Comparison of ENCODE assay signal across 8 cellular contexts in genomic region chr1:150576794-150577556, GRCh38. TPM values are rescaled to one million over a fixed set of nuclear protein-coding genes. Genes with fewer than 3 reads are reported as not detected.
DNase-seq lines count a peak whose midpoint lies in the region; ATAC-seq, FAIRE-seq and TF ChIP-seq lines count a peak whose summit lies in the region.

No MANE protein-coding gene starts in this region.

- POLR2A ChIA-PET in GM12878 (lab: Charles Lee): interaction anchor here (0.9 to 10.5 kb wide), 6 partner anchors 10 to 120 kb away, joined by 3 to 324 read pairs (median 6); no protein-coding TSS in a partner anchor

- in situ Hi-C loops in GM12878 (cut with MboI): no loop called here

- TF ChIP-seq EP300 in GM12878 (IDR thresholded peaks at IDR 0.05; ENCODE audit: borderline replicate concordance in 1 of 2, control insufficient read depth in 1 of 2, low read depth in 2 of 2, low read length in 2 of 2): no peak

- ATAC-seq in heart left ventricle (no peak), left cardiac atrium (no peak), GM12878 (no peak), lower lobe of right lung (no peak), HG02884 (IDR thresholded peaks at IDR 0.05; ENCODE audit: unreplicated experiment) (no peak)

- H3K4me3 ChIP-seq in heart left ventricle (peak overlapping the region; percentile 80 to 99 (median 92)), GM12878 (peak overlapping the region; percentile 85), lower lobe of right lung (peak overlapping the region; percentile 96), uterus (peak overlapping the region; percentile 61 to 99)

- peak overlapping the region; percentile 93 for H3K9ac ChIP-seq in GM12878 (ENCODE audit: control insufficient read depth, insufficient read depth, low read length)

- H3K27me3 ChIP-seq in heart left ventricle (no peaks in the 10 kb centered on the region), GM12878 (replicated peaks in 1 of 2; ENCODE audit: control insufficient read depth in 2 of 2, insufficient read depth in 2 of 2, low read length in 1 of 2) (no peaks in the 10 kb centered on the region), lower lobe of right lung (ENCODE audit: low read depth) (no peaks in the 10 kb centered on the region), uterus (no peaks in the 10 kb centered on the region)

- peak overlapping the region; percentile 99 to 100 (median 100) for H3K27ac ChIP-seq in heart left ventricle
- peak overlapping the region; percentile 96 for H3K27ac ChIP-seq in GM12878 (ENCODE audit: control insufficient read depth, insufficient read depth)
- peak overlapping the region; percentile 99 for H3K27ac ChIP-seq in lower lobe of right lung
- peak overlapping the region; percentile 99 for H3K27ac ChIP-seq in uterus

- CTCF ChIA-PET in GM12878 (lab: Yijun Ruan, JAX): interaction anchor here (0.7 to 16.3 kb wide), 4 partner anchors 13 to 44 kb away, joined by 3 to 289 read pairs (median 16); no protein-coding TSS in a partner anchor

- TF ChIP-seq POLR2A in heart left ventricle (IDR thresholded peaks at IDR 0.05) (no peak), GM12878 (IDR thresholded peaks at IDR 0.05; ENCODE audit: low read depth, low read length) (peak; percentile 30; the same call in 1 of the 2 replicates), uterus (IDR thresholded peaks at IDR 0.05) (no peak)

- FAIRE-seq in GM12878 (lab: Jason Lieb, UNC): no peak

- no peaks in the 10 kb centered on the region for H3K9me3 ChIP-seq in heart left ventricle
- no peaks in the 10 kb centered on the region for H3K9me3 ChIP-seq in GM12878 (replicated peaks; ENCODE audit: control insufficient read depth, insufficient read depth, low read length)
- H3K9me3 ChIP-seq in lower lobe of right lung: no peaks in the 10 kb centered on the region
- no peaks in the 10 kb centered on the region for H3K9me3 ChIP-seq in uterus

- WGBS in heart left ventricle, 4 donors: 0 to 18% (median 2%) methylated on average over 2 of the region's 2 CpGs
- 0% methylated on average over 2 of the region's 2 CpGs for WGBS in GM12878 (ENCODE audit: insufficient coverage, insufficient replicate concordance, low lambda C conversion rate, missing lambda C conversion rate)

- RAD21 ChIA-PET in GM12878 (lab: Charles Lee; ENCODE audit: unreplicated experiment): interaction anchor here (0.6 to 14.4 kb wide), 7 partner anchors 12 to 325 kb away, joined by 3 to 387 read pairs (median 5); partner anchors contain the start of genes ENSA and GOLPH3L

- peaks cover 12% of the 10 kb centered on the region for H4K20me1 ChIP-seq in GM12878 (ENCODE audit: control insufficient read depth, insufficient read depth)

- H3K36me3 ChIP-seq in heart left ventricle (peaks cover 6 to 69% (median 56%) of the 10 kb centered on the region in 9 donors), GM12878 (ENCODE audit: control insufficient read depth in 2 of 2, insufficient read depth in 2 of 2, low read length in 1 of 2) (peaks cover 9 to 12% of the 10 kb centered on the region in 2 experiments), lower lobe of right lung (peaks cover 60% of the 10 kb centered on the region), uterus (no peaks in the 10 kb centered on the region)

- H2AFZ ChIP-seq in GM12878 (ENCODE audit: control insufficient read depth, low read depth, low read length): no peak overlapping the region

- SMC1A ChIA-PET in GM12878 (lab: Charles Lee; ENCODE audit: uncharacterized antibody, unreplicated experiment): interaction anchor here (0.7 to 13.6 kb wide), 11 partner anchors 12 to 137 kb away, joined by 3 to 388 read pairs (median 5); partner anchors contain the start of gene ENSA

- no TSS peak for BruUV-seq in GM12878 (replicated peaks; lab: Mats Ljungman, UMichigan)

- TF ChIP-seq CTCF in heart left ventricle (IDR thresholded peaks at IDR 0.05) (no peak), GM12878 (IDR thresholded peaks at IDR 0.05 in 2 of 3, conservative IDR thresholded peaks at IDR 0.05 in 1 of 3; ENCODE audit: control insufficient read depth in 2 of 3, extremely low read depth in 1 of 3, insufficient read depth in 1 of 3, low read depth in 3 of 3, low read length in 3 of 3) (no peak), lower lobe of right lung (IDR thresholded peaks at IDR 0.05) (no peak), uterus (IDR thresholded peaks at IDR 0.05) (no peak)

- TF ChIP-seq RAD21 in GM12878 (IDR thresholded peaks at IDR 0.05; ENCODE audit: insufficient read depth, low read depth, low read length): no peak

- H3K79me2 ChIP-seq in GM12878 (ENCODE audit: control insufficient read depth, insufficient read depth, low read length): peaks cover 82% of the 10 kb centered on the region

- intact Hi-C loops in heart left ventricle (cut with DNase I) (loop anchor here in 7 of 10 donors (1.0 to 5.0 kb wide), 7 partner anchors 14 to 120 kb away; partner anchors contain the start of genes ENSA (in 1 of the 7) and GOLPH3L (in 1 of the 7)), left cardiac atrium (cut with DNase I) (loop anchor here in 1 of 2 donors (5.0 kb wide), 1 partner anchor 45 kb away; no protein-coding TSS in a partner anchor), GM12878 (cut with micrococcal nuclease; ENCODE audit: unreplicated experiment) (no loop called here), lower lobe of right lung (cut with DNase I) (loop anchor here (10.0 kb wide), 1 partner anchor 48 kb away; the partner anchor contains the start of gene ENSA), uterus (cut with DNase I; ENCODE audit: low total_unique reads) (no loop called here)

- DNase-seq in heart left ventricle (no peak), left cardiac atrium (no peak), GM12878 (ENCODE audit: low read depth, low spot score) (no peak), lower lobe of right lung (no peak), uterus (no peak), H4 (ENCODE audit: low spot score) (no peak), SHP77 (lab: John Stamatoyannopoulos, UW) (no peak)

- H3K4me2 ChIP-seq in GM12878 (ENCODE audit: control insufficient read depth, insufficient read depth): peak overlapping the region; percentile 48; the same call in 1 of the 2 replicates

- H3K4me1 ChIP-seq in heart left ventricle: peaks cover 15 to 54% (median 45%) of the 10 kb centered on the region in 12 donors
- peaks cover 16% of the 10 kb centered on the region for H3K4me1 ChIP-seq in GM12878 (ENCODE audit: control insufficient read depth, insufficient read depth, low read length)
- peaks cover 51% of the 10 kb centered on the region for H3K4me1 ChIP-seq in lower lobe of right lung
- H3K4me1 ChIP-seq in uterus: peaks cover 7 to 14% of the 10 kb centered on the region in 2 donors

RNA-seq across cellular contexts. Expression of gene MCL1, which starts 2.4 kb away (rescaled TPM):
- total RNA-seq in heart left ventricle (100 to 1,000 TPM in 6 of 9 donors, 10 to 100 TPM in 3; 77.2 to 180 (median 104) TPM), left cardiac atrium (100 to 1,000 TPM; 103 to 146 TPM), GM12878 (2014; rRNA removed) (92.5 and 101 TPM in 2 replicates), GM12878 (2014; rRNA removed; fragmentation: Illumina TruSeq; extraction: Trizol) (99.4 and 99.6 TPM in 2 replicates), GM12878 (2021) (142 and 148 TPM in 2 replicates), lower lobe of right lung (387 TPM), uterus (100 to 1,000 TPM; 125 to 266 (median 207) TPM)
- polyA plus RNA-seq in heart left ventricle (100 to 1,000 TPM in 1 of 2 donors, 10 to 100 TPM in 1; 57.1 to 118 TPM), GM12878 (2011; rRNA removed) (102 and 141 TPM in 2 replicates), GM12878 (2014; fragmentation: Illumina TruSeq; extraction: Trizol) (109 and 133 TPM in 2 replicates), GM12878 (2014; fragmentation: Nextera tagmentation; extraction: Ambion mirVana) (10 to 100 TPM; 18.1 to 25.5 TPM), GM12878 (2014; rRNA removed) (74.7 and 80.2 TPM in 2 replicates), GM12878 (2016; fragmentation: Nextera tagmentation; extraction: Ambion mirVana) (10 to 100 TPM; 52.6 to 60.3 TPM)
- total RNA-seq in GM12878 (2013; cell fraction: nucleolus; rRNA removed): 113 and 120 TPM in 2 replicates
- 89.1 TPM for polyA plus RNA-seq in GM12878 (2011; ENCODE audit: low read depth)
- polyA plus RNA-seq in GM12878 (2011; cell fraction: cytosol; rRNA removed): 47.3 and 50.1 TPM in 2 replicates
- polyA plus RNA-seq in GM12878 (2011; cell fraction: nucleus; rRNA removed): 96.0 and 105 TPM in 2 replicates
- polyA plus RNA-seq in GM12878 (2012): 124 and 128 TPM in 2 replicates
- 86.6 and 103 TPM in 2 replicates for polyA minus RNA-seq in GM12878 (2011; rRNA and poly(A)+ RNA removed)
- 37.0 and 38.8 TPM in 2 replicates for polyA minus RNA-seq in GM12878 (2011; cell fraction: cytosol; rRNA and poly(A)+ RNA removed)
- polyA minus RNA-seq in GM12878 (2011; cell fraction: nucleus; rRNA and poly(A)+ RNA removed): 89.3 and 122 TPM in 2 replicates
- 95.2 and 98.6 TPM in 2 replicates for total RNA-seq in H4 (2014; rRNA removed; shearing (Covaris generic))

RNA-seq across cellular contexts. Expression of gene ADAMTSL4, which starts 27.8 kb away (rescaled TPM):
- total RNA-seq in heart left ventricle (10 to 100 TPM; 19.2 to 69.0 (median 40.9) TPM), left cardiac atrium (10 to 100 TPM; 31.5 to 62.5 TPM), GM12878 (2014; rRNA removed) (not detected in 2 replicates), GM12878 (2014; rRNA removed; fragmentation: Illumina TruSeq; extraction: Trizol) (not detected in 2 replicates), GM12878 (2021) (0.15 and 0.21 TPM in 2 replicates), lower lobe of right lung (164 TPM), uterus (100 to 1,000 TPM in 1 of 4 donors, 10 to 100 TPM in 3; 15.9 to 133 (median 35.4) TPM)
- polyA plus RNA-seq in heart left ventricle (10 to 100 TPM; 41.1 to 61.7 TPM), GM12878 (2011; rRNA removed) (not detected in 2 replicates), GM12878 (2014; fragmentation: Illumina TruSeq; extraction: Trizol) (not detected in 2 replicates), GM12878 (2014; fragmentation: Nextera tagmentation; extraction: Ambion mirVana) (under 1 TPM; 0.04 to 0.05 TPM), GM12878 (2014; rRNA removed) (not detected in 2 replicates), GM12878 (2016; fragmentation: Nextera tagmentation; extraction: Ambion mirVana) (under 1 TPM; 0.04 to 0.09 TPM)
- total RNA-seq in GM12878 (2013; cell fraction: nucleolus; rRNA removed): not detected in 2 replicates
- 0.35 TPM for polyA plus RNA-seq in GM12878 (2011; ENCODE audit: low read depth)
- polyA plus RNA-seq in GM12878 (2011; cell fraction: cytosol; rRNA removed): not detected in 2 replicates
- 0.06 and 0.15 TPM in 2 replicates for polyA plus RNA-seq in GM12878 (2011; cell fraction: nucleus; rRNA removed)
- polyA plus RNA-seq in GM12878 (2012): 0.13 and 0.49 TPM in 2 replicates
- polyA minus RNA-seq in GM12878 (2011; rRNA and poly(A)+ RNA removed): 0.07 TPM in 1 of 2 replicates, not detected in the other
- not detected in 2 replicates for polyA minus RNA-seq in GM12878 (2011; cell fraction: cytosol; rRNA and poly(A)+ RNA removed)
- not detected in 2 replicates for polyA minus RNA-seq in GM12878 (2011; cell fraction: nucleus; rRNA and poly(A)+ RNA removed)
- 0.80 and 1.1 TPM in 2 replicates for total RNA-seq in H4 (2014; rRNA removed; shearing (Covaris generic))

RNA-seq across cellular contexts. Expression of gene ENSA, which starts 52.4 kb away (rescaled TPM):
- 100 to 1,000 TPM; 118 to 186 (median 130) TPM for total RNA-seq in heart left ventricle
- polyA plus RNA-seq in heart left ventricle: 100 to 1,000 TPM in 1 of 2 donors, 10 to 100 TPM in 1; 74.6 to 122 TPM
- total RNA-seq in left cardiac atrium: 100 to 1,000 TPM; 115 to 125 TPM
- total RNA-seq in GM12878 (2013; cell fraction: nucleolus; rRNA removed): 215 and 216 TPM in 2 replicates
- 155 and 157 TPM in 2 replicates for total RNA-seq in GM12878 (2014; rRNA removed)
- 201 and 203 TPM in 2 replicates for total RNA-seq in GM12878 (2014; rRNA removed; fragmentation: Illumina TruSeq; extraction: Trizol)
- 235 and 244 TPM in 2 replicates for total RNA-seq in GM12878 (2021)
- 63.5 TPM for polyA plus RNA-seq in GM12878 (2011; ENCODE audit: low read depth)
- 112 and 146 TPM in 2 replicates for polyA plus RNA-seq in GM12878 (2011; rRNA removed)
- polyA plus RNA-seq in GM12878 (2011; cell fraction: cytosol; rRNA removed): 121 and 143 TPM in 2 replicates
- 36.4 and 43.6 TPM in 2 replicates for polyA plus RNA-seq in GM12878 (2011; cell fraction: nucleus; rRNA removed)
- polyA plus RNA-seq in GM12878 (2012): 128 and 174 TPM in 2 replicates
- polyA plus RNA-seq in GM12878 (2014; fragmentation: Illumina TruSeq; extraction: Trizol): 605 and 677 TPM in 2 replicates
- polyA plus RNA-seq in GM12878 (2014; fragmentation: Nextera tagmentation; extraction: Ambion mirVana): 10 to 100 TPM; 56.1 to 86.8 TPM
- 205 and 208 TPM in 2 replicates for polyA plus RNA-seq in GM12878 (2014; rRNA removed)
- 100 to 1,000 TPM; 124 to 131 TPM for polyA plus RNA-seq in GM12878 (2016; fragmentation: Nextera tagmentation; extraction: Ambion mirVana)
- 30.2 and 34.0 TPM in 2 replicates for polyA minus RNA-seq in GM12878 (2011; rRNA and poly(A)+ RNA removed)
- 12.8 and 20.2 TPM in 2 replicates for polyA minus RNA-seq in GM12878 (2011; cell fraction: cytosol; rRNA and poly(A)+ RNA removed)
- 15.4 and 23.1 TPM in 2 replicates for polyA minus RNA-seq in GM12878 (2011; cell fraction: nucleus; rRNA and poly(A)+ RNA removed)
- 172 TPM for total RNA-seq in lower lobe of right lung
- 100 to 1,000 TPM; 122 to 224 (median 130) TPM for total RNA-seq in uterus
- total RNA-seq in H4 (2014; rRNA removed; shearing (Covaris generic)): 143 and 154 TPM in 2 replicates

Comparison
In these comparisons a context has a peak if more than half of its experiments do, and no peak if none do; other contexts are left out.
1. intact Hi-C loops: an anchor here in heart left ventricle (1.0 to 5.0 kb wide) and lower lobe of right lung (10.0 kb wide); none called in GM12878 and uterus.